9 cellular contexts compared by ENCODE assay signal in genomic region chr4:186845137-186845842, GRCh38.
DNase-seq lines count a peak whose midpoint lies in the region; TF ChIP-seq lines count a peak whose summit lies in the region.
"Had no signal": no experiment of that assay in that cellular context is flagged by ENCODE, and none has a peak within 500 bp of the region (broad histone marks: within the 10 kb centered on the region; RNA-seq: fewer than 3 reads in every experiment).

No MANE protein-coding gene starts in this region.

- H3K4me3 Mint-ChIP-seq in endothelial cell (ENCODE audit: unreplicated experiment) = no peak overlapping the region
- H3K4me3 Mint-ChIP-seq: CD4-positive, alpha-beta T cell had no signal

- H3K9me3 Mint-ChIP-seq in endothelial cell (ENCODE audit: unreplicated experiment) = no peaks in the 10 kb centered on the region

- POLR2A ChIA-PET in AG04450 (lab: Yijun Ruan, JAX) = interaction anchor here (0.6 to 1.6 kb wide), 3 partner anchors 15 to 75 kb away, joined by 3 to 10 read pairs (median 8); no protein-coding TSS in a partner anchor

- no peaks in the 10 kb centered on the region for H3K4me1 Mint-ChIP-seq in endothelial cell (ENCODE audit: unreplicated experiment)

- CTCF ChIA-PET in AG04450 (lab: Charles Lee) = interaction anchor here (0.7 to 1.6 kb wide), 4 partner anchors 15 to 102 kb away, joined by 3 to 5 read pairs (median 4); no protein-coding TSS in a partner anchor

- no peaks in the 10 kb centered on the region; the same call in 1 of the 2 replicates for H3K9me3 ChIP-seq in AG04450 (ENCODE audit: control insufficient read depth, insufficient read depth, low read length)

- no peak for TF ChIP-seq POLR2A in NB4 (IDR thresholded peaks at IDR 0.05; ENCODE audit: extremely low read depth, insufficient read length)

- no peak for TF ChIP-seq CTCF in AG04450 (IDR thresholded peaks at IDR 0.05; ENCODE audit: low read depth, low read length)
- TF ChIP-seq CTCF in NB4 (IDR thresholded peaks at IDR 0.05; ENCODE audit: low read depth, low read length) = no peak
- TF ChIP-seq CTCF in coronary artery (IDR thresholded peaks at IDR 0.05) = no peak
- TF ChIP-seq CTCF in endothelial cell (IDR thresholded peaks at IDR 0.05; ENCODE audit: unreplicated experiment) = no peak

- H3K27me3 ChIP-seq in AG04450 (ENCODE audit: control insufficient read depth, insufficient read depth, low read length) = no peaks in the 10 kb centered on the region

- H3K36me3 Mint-ChIP-seq in endothelial cell (ENCODE audit: low read depth, unreplicated experiment) = no peaks in the 10 kb centered on the region

- no peak overlapping the region for H3K4me3 ChIP-seq in AG04450 (ENCODE audit: low read depth, low read length)
- no peak overlapping the region for H3K4me3 ChIP-seq in NB4 (ENCODE audit: low read depth, low read length)
- H3K4me3 ChIP-seq in coronary artery = peak overlapping the region; percentile 7

- no peak overlapping the region for H3K27ac Mint-ChIP-seq in endothelial cell (ENCODE audit: unreplicated experiment)
- H3K27ac Mint-ChIP-seq: CD4-positive, alpha-beta T cell had no signal

- DNase-seq in AG04450 (ENCODE audit: low read depth, low spot score) = peak; percentile 82
- DNase-seq in NB4 (ENCODE audit: low read depth) = peak; percentile 79
- no peak for DNase-seq in coronary artery (ENCODE audit: low spot score)
- DNase-seq in mucosa of gallbladder (ENCODE audit: low spot score) = peak; percentile 31
- no peak for DNase-seq in endothelial cell (ENCODE audit: low spot score)
- DNase-seq in GM19238 (ENCODE audit: insufficient read length, low spot score) = no peak
- DNase-seq in GDM1 (lab: John Stamatoyannopoulos, UW) = no peak
- DNase-seq in NCI-H524 (lab: John Stamatoyannopoulos, UW) = no peak
- DNase-seq: CD4-positive, alpha-beta T cell had no signal

- peaks cover 3% of the 10 kb centered on the region for H3K27me3 Mint-ChIP-seq in endothelial cell (ENCODE audit: unreplicated experiment)
- H3K27me3 Mint-ChIP-seq: CD4-positive, alpha-beta T cell had no signal

- H3K27ac ChIP-seq in AG04450 (ENCODE audit: low read depth, low read length) (peak overlapping the region; percentile 92), coronary artery (peak overlapping the region; percentile 56 to 88)

Comparison
In these comparisons a context has a peak if more than half of its experiments do, and no peak if none do; other contexts are left out.
1. DNase-seq: peak in AG04450 (single experiment), NB4 (single experiment) and mucosa of gallbladder (single experiment); none in coronary artery (single experiment), endothelial cell (single experiment), GM19238 (single experiment), GDM1 (single experiment) and NCI-H524 (0 of 2).